Comparison of ENCODE assay signal across 15 cellular contexts in the genomic region with DNA sequence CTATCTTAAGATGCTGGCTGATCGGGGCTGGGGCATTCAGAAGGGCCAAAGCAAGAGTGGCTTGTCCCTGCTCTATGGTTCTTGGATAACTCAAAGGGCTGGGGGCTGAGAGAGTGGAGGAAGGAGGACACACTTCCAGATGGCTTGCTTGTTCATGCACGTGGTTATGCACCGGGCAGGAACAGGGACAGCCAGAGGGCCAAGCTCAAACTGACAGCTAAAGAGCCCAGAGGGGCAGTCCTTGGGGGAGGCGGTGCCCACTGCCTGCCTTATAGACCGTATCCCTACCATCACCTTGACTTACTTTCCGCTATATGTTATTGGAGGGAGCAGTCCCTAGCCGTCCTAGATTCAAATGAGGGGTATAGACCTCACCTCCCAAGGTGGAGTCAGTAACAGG.
A peak's percentile ranks its signal among the peaks of the same experiment; 100 is the strongest.
DNase-seq lines count a peak whose midpoint lies in the region; ATAC-seq and TF ChIP-seq lines count a peak whose summit lies in the region.
"Had no signal": no experiment of that assay in that cellular context is flagged by ENCODE, and none has a peak within 500 bp of the region (broad histone marks: within the 10 kb centered on the region; RNA-seq: fewer than 3 reads in every experiment).

No MANE protein-coding gene starts in this region.

- no peaks in the 10 kb centered on the region for H3K27me3 ChIP-seq in stomach smooth muscle (ENCODE audit: control insufficient read depth in 1 of 2, insufficient read depth in 2 of 2, low read length in 2 of 2)

- H3K4me1 ChIP-seq in stomach smooth muscle (ENCODE audit: control insufficient read depth, insufficient read depth, low read length), result peaks cover 12% of the 10 kb centered on the region

- peaks cover 18 to 29% of the 10 kb centered on the region in 2 donors for H3K9me3 Mint-ChIP-seq in stimulated activated naive CD8-positive, alpha-beta T cell treated with anti-CD3 and anti-CD28 coated beads, Interleukin-15, amount 100 ng/mL, for 72 hours
- peaks cover 8% of the 10 kb centered on the region for H3K9me3 Mint-ChIP-seq in mesothelial cell of epicardium

- TF ChIP-seq CTCF in mesothelial cell of epicardium (IDR thresholded peaks at IDR 0.05; ENCODE audit: unreplicated experiment) (no peak), GM10266 (IDR thresholded peaks at IDR 0.05; ENCODE audit: control insufficient read depth, insufficient read depth, low read depth, missing control alignments) (no peak)

- no peak overlapping the region for H3K4me3 ChIP-seq in stomach smooth muscle (ENCODE audit: low read length in 2 of 2)

- H3K36me3 ChIP-seq in stomach smooth muscle (ENCODE audit: control insufficient read depth in 2 of 2, insufficient read depth in 2 of 2, low read length in 2 of 2), result no peaks in the 10 kb centered on the region

- no peaks in the 10 kb centered on the region for H3K4me1 Mint-ChIP-seq in stimulated activated naive CD8-positive, alpha-beta T cell treated with anti-CD3 and anti-CD28 coated beads, Interleukin-15, amount 100 ng/mL, for 72 hours
- peaks cover 51% of the 10 kb centered on the region for H3K4me1 Mint-ChIP-seq in mesothelial cell of epicardium

- H3K27ac ChIP-seq in stomach smooth muscle (ENCODE audit: low read length), result peak overlapping the region; percentile 37

- H3K27ac Mint-ChIP-seq in stimulated activated naive CD8-positive, alpha-beta T cell treated with anti-CD3 and anti-CD28 coated beads, Interleukin-15, amount 100 ng/mL, for 72 hours, result peak overlapping the region; percentile 42 to 62
- peak overlapping the region; percentile 64 for H3K27ac Mint-ChIP-seq in mesothelial cell of epicardium
- H3K27ac Mint-ChIP-seq: CD4-positive, alpha-beta T cell had no signal

- no peak overlapping the region for H3K4me3 Mint-ChIP-seq in stimulated activated naive CD8-positive, alpha-beta T cell treated with anti-CD3 and anti-CD28 coated beads, Interleukin-15, amount 100 ng/mL, for 72 hours
- H3K4me3 Mint-ChIP-seq in mesothelial cell of epicardium, result no peak overlapping the region
- H3K4me3 Mint-ChIP-seq: CD4-positive, alpha-beta T cell had no signal

- peaks cover 10% of the 10 kb centered on the region for H3K27me3 Mint-ChIP-seq in stimulated activated naive CD8-positive, alpha-beta T cell treated with anti-CD3 and anti-CD28 coated beads, Interleukin-15, amount 100 ng/mL, for 72 hours
- H3K27me3 Mint-ChIP-seq in mesothelial cell of epicardium (ENCODE audit: low read depth), result no peaks in the 10 kb centered on the region
- H3K27me3 Mint-ChIP-seq: CD4-positive, alpha-beta T cell had no signal

- no peak for DNase-seq in stimulated activated naive CD8-positive, alpha-beta T cell treated with anti-CD3 and anti-CD28 coated beads, Interleukin-15, amount 100 ng/mL, for 72 hours
- DNase-seq in stimulated activated naive CD8-positive, alpha-beta T cell treated with anti-CD3 and anti-CD28 coated beads, Interleukin-15, Interleukin-2, amounts not matched to agents 100 U/mL and 50 U/mL, for 24 hours, result no peak
- DNase-seq in mesothelial cell of epicardium (ENCODE audit: low spot score in 2 of 2, unreplicated experiment in 2 of 2) (no peak), HuH-7.5 (ENCODE audit: low spot score) (no peak), GM10266 (ENCODE audit: extremely low spot score) (no peak)
- DNase-seq: 8988T; C1 segment of cervical spinal cord; Calu3; CD4-positive, alpha-beta T cell; DMS 273 treated with DMSO at 0.1 percent for 48 hours; HCEC 1CT; IMR-90; KBM-7 had no signal

- peaks cover 0 to 9% of the 10 kb centered on the region in 2 donors for H3K9me3 ChIP-seq in stomach smooth muscle (ENCODE audit: control insufficient read depth in 2 of 2, low read length in 2 of 2)

- no peak overlapping the region for H3K9ac ChIP-seq in stomach smooth muscle (ENCODE audit: low read length in 2 of 2)

- H3K36me3 Mint-ChIP-seq in mesothelial cell of epicardium, result peaks cover 4% of the 10 kb centered on the region

- no peak for ATAC-seq in stimulated activated naive CD8-positive, alpha-beta T cell treated with anti-CD3 and anti-CD28 coated beads, Interleukin-15, amount 100 ng/mL, for 72 hours
- no peak for ATAC-seq in stimulated activated naive CD8-positive, alpha-beta T cell treated with anti-CD3 and anti-CD28 coated beads, Interleukin-15, Interleukin-2, amounts not matched to agents 100 U/mL and 50 U/mL, for 24 hours
- ATAC-seq in GM18517 (IDR thresholded peaks at IDR 0.05; ENCODE audit: unreplicated experiment), result no peak
